In the genomic region with DNA sequence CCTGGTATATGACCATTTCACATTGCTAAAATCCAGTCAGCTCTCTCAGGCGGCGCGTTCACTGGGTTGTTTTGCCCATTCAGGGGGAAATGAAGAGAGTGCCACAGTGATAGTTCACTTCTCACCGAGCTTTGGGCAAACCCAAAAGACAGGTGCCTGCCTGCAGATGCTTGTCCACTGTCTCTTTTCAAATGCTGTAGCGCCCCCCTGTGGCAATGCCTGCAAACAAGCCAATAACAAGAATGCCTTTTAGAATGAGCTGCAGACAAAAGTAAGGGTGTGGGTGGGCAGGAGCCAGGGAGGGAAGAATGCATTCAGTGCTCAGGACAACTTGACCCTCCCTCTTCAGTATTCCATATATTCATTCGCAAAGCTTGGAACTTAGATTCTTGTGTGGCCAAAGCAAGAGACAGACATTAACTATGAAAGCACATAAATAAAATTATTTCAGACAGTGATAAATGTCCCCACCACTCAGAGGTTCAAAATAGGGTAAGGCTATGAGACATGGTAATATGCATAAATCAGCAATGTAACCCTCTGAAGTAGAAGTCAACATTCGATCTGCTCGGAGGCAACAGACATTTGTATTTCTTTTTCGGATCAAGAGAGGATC, we compare ENCODE assay signal across 9 cellular contexts.
DNase-seq lines count a peak whose midpoint lies in the region; ATAC-seq and TF ChIP-seq lines count a peak whose summit lies in the region.
"Had no signal": no experiment of that assay in that cellular context is flagged by ENCODE, and none has a peak within 500 bp of the region (broad histone marks: within the 10 kb centered on the region; RNA-seq: fewer than 3 reads in every experiment).

No MANE protein-coding gene starts in this region.

- H3K36me3 ChIP-seq in fibroblast of lung (ENCODE audit: control insufficient read depth, insufficient read depth, low read length) (no peaks in the 10 kb centered on the region), tibial nerve (no peaks in the 10 kb centered on the region)

- H3K4me1 ChIP-seq in fibroblast of lung (ENCODE audit: control insufficient read depth, extremely low read depth, insufficient read depth, low read length) (no peaks in the 10 kb centered on the region), tibial nerve (peaks cover 0 to 10% (median 4%) of the 10 kb centered on the region in 4 donors)

- peaks cover 14% of the 10 kb centered on the region for H3K4me1 Mint-ChIP-seq in activated CD4-positive, alpha-beta memory T cell treated with anti-CD3 and anti-CD28 coated beads for 36 hours (ENCODE audit: low read depth)
- H3K4me1 Mint-ChIP-seq in neural crest cell: peaks cover 5% of the 10 kb centered on the region

- no peak for DNase-seq in AG04450 (ENCODE audit: low read depth, low spot score)
- peak; percentile 46 for DNase-seq in GM13976 (ENCODE audit: low spot score)
- peak; percentile 85 for DNase-seq in NCI-H460 (ENCODE audit: extremely low read depth, low read depth)
- peak; percentile 80 for DNase-seq in activated CD4-positive, alpha-beta memory T cell treated with anti-CD3 and anti-CD28 coated beads for 36 hours
- peak; percentile 64 to 73 for DNase-seq in fibroblast of lung (ENCODE audit: low read depth in 2 of 2)
- DNase-seq in neural crest cell (ENCODE audit: low read depth, low spot score): peak; percentile 62
- DNase-seq in tibial nerve (ENCODE audit: low spot score in 2 of 2): peak; percentile 78 to 83

- no peak overlapping the region for H3K9ac ChIP-seq in fibroblast of lung (ENCODE audit: insufficient read depth, low read length)

- no peaks in the 10 kb centered on the region for H3K9me3 ChIP-seq in AG04450 (ENCODE audit: control insufficient read depth, insufficient read depth, low read length)
- no peaks in the 10 kb centered on the region for H3K9me3 ChIP-seq in fibroblast of lung (ENCODE audit: control insufficient read depth, insufficient read depth, low read depth, low read length)
- H3K9me3 ChIP-seq in tibial nerve: no peaks in the 10 kb centered on the region

- H3K27me3 Mint-ChIP-seq in activated CD4-positive, alpha-beta memory T cell treated with anti-CD3 and anti-CD28 coated beads for 36 hours: no peaks in the 10 kb centered on the region
- no peaks in the 10 kb centered on the region for H3K27me3 Mint-ChIP-seq in neural crest cell (ENCODE audit: low read depth)
- H3K27me3 Mint-ChIP-seq: naive thymus-derived CD8-positive, alpha-beta T cell had no signal

- H3K27ac Mint-ChIP-seq in activated CD4-positive, alpha-beta memory T cell treated with anti-CD3 and anti-CD28 coated beads for 36 hours: no peak overlapping the region
- no peak overlapping the region for H3K27ac Mint-ChIP-seq in neural crest cell (ENCODE audit: unreplicated experiment)
- H3K27ac Mint-ChIP-seq: naive thymus-derived CD8-positive, alpha-beta T cell had no signal

- no peaks in the 10 kb centered on the region for H3K79me2 ChIP-seq in fibroblast of lung (ENCODE audit: control insufficient read depth, insufficient read depth, low read length)

- in situ Hi-C loops in GM13976 (cut with MboI; ENCODE audit: low sequenced_read_pairs, unreplicated experiment): no loop called here

- H3K27ac ChIP-seq in AG04450 (ENCODE audit: low read depth, low read length) (no peak overlapping the region), fibroblast of lung (ENCODE audit: insufficient read depth, low read length) (no peak overlapping the region), tibial nerve (no peak overlapping the region)

- POLR2A ChIA-PET in AG04450 (lab: Yijun Ruan, JAX): no interaction called here
- POLR2A ChIA-PET in activated CD4-positive, alpha-beta memory T cell treated with anti-CD3 and anti-CD28 coated beads for 36 hours (lab: Charles Lee): no interaction called here

- intact Hi-C loops in activated CD4-positive, alpha-beta memory T cell treated with anti-CD3 and anti-CD28 coated beads for 36 hours (cut with micrococcal nuclease): loop anchor here (10.0 kb wide), 1 partner anchor 169 kb away; no protein-coding TSS in a partner anchor

- H3K27me3 ChIP-seq in AG04450 (ENCODE audit: control insufficient read depth, insufficient read depth, low read length) (no peaks in the 10 kb centered on the region), fibroblast of lung (ENCODE audit: control insufficient read depth, insufficient read depth, low read length) (no peaks in the 10 kb centered on the region), tibial nerve (no peaks in the 10 kb centered on the region)

- H3K4me2 ChIP-seq in fibroblast of lung (ENCODE audit: extremely low read depth, insufficient read depth, low read length): no peak overlapping the region

- TF ChIP-seq EP300 in tibial nerve (IDR thresholded peaks at IDR 0.05): no peak

- WGBS in tibial nerve, 2 donors: 72% methylated on average over 9 of the region's 9 CpGs

- no peak for ATAC-seq in GM18861 (IDR thresholded peaks at IDR 0.05; ENCODE audit: unreplicated experiment)
- ATAC-seq: naive thymus-derived CD8-positive, alpha-beta T cell had no signal

- no peaks in the 10 kb centered on the region for H3K36me3 Mint-ChIP-seq in activated CD4-positive, alpha-beta memory T cell treated with anti-CD3 and anti-CD28 coated beads for 36 hours
- no peaks in the 10 kb centered on the region for H3K36me3 Mint-ChIP-seq in neural crest cell (ENCODE audit: low read depth)
- H3K36me3 Mint-ChIP-seq: naive thymus-derived CD8-positive, alpha-beta T cell had no signal

- peak; percentile 71 for TF ChIP-seq CTCF in AG04450 (IDR thresholded peaks at IDR 0.05; ENCODE audit: low read depth, low read length)
- TF ChIP-seq CTCF in GM13976 (IDR thresholded peaks at IDR 0.05; ENCODE audit: borderline replicate concordance, control extremely low read depth, extremely low read depth, insufficient read depth, missing control alignments): peak; percentile 41
- peak; percentile 72 to 75 for TF ChIP-seq CTCF in fibroblast of lung (conservative IDR thresholded peaks at IDR 0.05 in 1 of 2, IDR thresholded peaks at IDR 0.05 in 1 of 2; ENCODE audit: low read depth in 1 of 2, low read length in 2 of 2)
- peak; percentile 65 for TF ChIP-seq CTCF in neural crest cell (conservative IDR thresholded peaks at IDR 0.05)
- TF ChIP-seq CTCF in tibial nerve (IDR thresholded peaks at IDR 0.05): peak; percentile 21 to 55 (median 39)

- no peak for TF ChIP-seq POLR2A in tibial nerve (IDR thresholded peaks at IDR 0.05)

- no peak overlapping the region for H3K4me3 ChIP-seq in AG04450 (ENCODE audit: low read depth, low read length)
- H3K4me3 ChIP-seq in fibroblast of lung (replicated peaks in 1 of 4; ENCODE audit: control extremely low read depth in 1 of 4, insufficient read depth in 1 of 4, low read depth in 3 of 4, low read length in 4 of 4): no peak overlapping the region
- H3K4me3 ChIP-seq in tibial nerve: no peak overlapping the region

- H3K4me3 Mint-ChIP-seq in activated CD4-positive, alpha-beta memory T cell treated with anti-CD3 and anti-CD28 coated beads for 36 hours: no peak overlapping the region
- H3K4me3 Mint-ChIP-seq in neural crest cell: no peak overlapping the region
- H3K4me3 Mint-ChIP-seq: naive thymus-derived CD8-positive, alpha-beta T cell had no signal

- CTCF ChIA-PET in AG04450 (lab: Charles Lee): interaction anchor here (0.6 to 5.1 kb wide), 54 partner anchors 8 to 1351 kb away, joined by 3 to 35 read pairs (median 4); no protein-coding TSS in a partner anchor
- CTCF ChIA-PET in activated CD4-positive, alpha-beta memory T cell treated with anti-CD3 and anti-CD28 coated beads for 36 hours (lab: Charles Lee): interaction anchor here (0.6 to 6.8 kb wide), 20 partner anchors 9 to 898 kb away, joined by 3 to 76 read pairs (median 4); no protein-coding TSS in a partner anchor

- no peak overlapping the region for H2AFZ ChIP-seq in fibroblast of lung (ENCODE audit: low read length)

- H4K20me1 ChIP-seq in fibroblast of lung (ENCODE audit: control insufficient read depth, extremely low read depth, insufficient read depth, low read length): no peaks in the 10 kb centered on the region

- H3K9me3 Mint-ChIP-seq in activated CD4-positive, alpha-beta memory T cell treated with anti-CD3 and anti-CD28 coated beads for 36 hours: no peaks in the 10 kb centered on the region
- H3K9me3 Mint-ChIP-seq in neural crest cell: no peaks in the 10 kb centered on the region
